ENCODE assay signal across 8 cellular contexts in genomic region chr17:50087246-50087911, GRCh38. TPM values are rescaled to one million over a fixed set of nuclear protein-coding genes. Genes with fewer than 3 reads are reported as not detected.
DNase-seq lines count a peak whose midpoint lies in the region; ATAC-seq and TF ChIP-seq lines count a peak whose summit lies in the region.

No MANE protein-coding gene starts in this region.

- H3K9me3 Mint-ChIP-seq in neural crest cell, result no peaks in the 10 kb centered on the region

- H3K27me3 Mint-ChIP-seq in neural crest cell (ENCODE audit: low read depth), result no peaks in the 10 kb centered on the region

- no TSS peak for BruUV-seq in OCI-LY7 (replicated peaks; lab: Mats Ljungman, UMichigan)

- ATAC-seq in HG02981 (IDR thresholded peaks at IDR 0.05; ENCODE audit: unreplicated experiment), result no peak

- DNase-seq in GM03348 (ENCODE audit: low spot score) (peak; percentile 83), HL-60 (ENCODE audit: low read depth in 1 of 2, low spot score in 1 of 2) (peak in 1 of 2 experiments; percentile 69), OCI-LY7 (ENCODE audit: low spot score) (peak; percentile 76), erythroblast (lab: John Stamatoyannopoulos, UW) (peak; percentile 56 to 75), neural crest cell (ENCODE audit: low read depth, low spot score) (peak; percentile 83), substantia nigra (lab: John Stamatoyannopoulos, UW) (peak in 34 of 49 donors; percentile 4 to 60 (median 30))
- peak; percentile 93 for DNase-seq in activated CD8-positive, alpha-beta memory T cell treated with anti-CD3 and anti-CD28 coated beads, Interleukin-2, amount 50 U/mL, for 48 hours

- no peaks in the 10 kb centered on the region for H3K4me1 Mint-ChIP-seq in neural crest cell

- H2AFZ ChIP-seq in OCI-LY7 (ENCODE audit: low read length), result no peak overlapping the region

- no peaks in the 10 kb centered on the region for H3K9me2 ChIP-seq in OCI-LY7 (ENCODE audit: insufficient read depth, low read length)

- POLR2A ChIA-PET in OCI-LY7 (lab: Charles Lee), result no interaction called here

- H3K27ac ChIP-seq in HL-60 (replicated peaks), result no peak overlapping the region
- peak overlapping the region; percentile 1 for H3K27ac ChIP-seq in OCI-LY7 (ENCODE audit: low read depth, low read length, poor library complexity, severe bottlenecking)
- no peak overlapping the region for H3K27ac ChIP-seq in substantia nigra (ENCODE audit: low read depth, low read length, poor library complexity, severe bottlenecking)

- CTCF ChIA-PET in OCI-LY7 (lab: Charles Lee; ENCODE audit: unreplicated experiment), result interaction anchor here (0.9 to 1.3 kb wide), 3 partner anchors 59 to 86 kb away, joined by 3 to 4 read pairs (median 3); no protein-coding TSS in a partner anchor

- H3K27me3 ChIP-seq in HL-60 (ENCODE audit: insufficient read depth, poor library complexity, severe bottlenecking), result peaks cover 3% of the 10 kb centered on the region

- intact Hi-C loops in OCI-LY7 (cut with micrococcal nuclease; ENCODE audit: unreplicated experiment), result loop anchor here (1.0 to 5.0 kb wide), 3 partner anchors 60 to 226 kb away; no protein-coding TSS in a partner anchor

- peak; percentile 93 for TF ChIP-seq CTCF in HL-60 (IDR thresholded peaks at IDR 0.05; ENCODE audit: insufficient read depth, low read length)
- peak; percentile 97 for TF ChIP-seq CTCF in OCI-LY7 (conservative IDR thresholded peaks at IDR 0.05; ENCODE audit: low read length)
- peak; percentile 97 for TF ChIP-seq CTCF in neural crest cell (conservative IDR thresholded peaks at IDR 0.05)

- no peaks in the 10 kb centered on the region for H4K20me1 ChIP-seq in OCI-LY7 (ENCODE audit: insufficient read depth, low read length)

- H3K4me1 ChIP-seq in OCI-LY7 (ENCODE audit: insufficient read depth, low read length, poor library complexity, severe bottlenecking), result no peaks in the 10 kb centered on the region

- H3K27ac Mint-ChIP-seq in neural crest cell (ENCODE audit: unreplicated experiment), result no peak overlapping the region

- peaks cover 18% of the 10 kb centered on the region for H3K36me3 ChIP-seq in OCI-LY7 (ENCODE audit: insufficient read depth, low read length)

- no peaks in the 10 kb centered on the region for H3K36me3 Mint-ChIP-seq in neural crest cell (ENCODE audit: low read depth)

- H3K4me3 Mint-ChIP-seq in neural crest cell, result no peak overlapping the region

- no peaks in the 10 kb centered on the region for H3K79me2 ChIP-seq in OCI-LY7 (ENCODE audit: insufficient read depth, low read depth, low read length)

- no peak overlapping the region for H3K4me3 ChIP-seq in HL-60 (replicated peaks; ENCODE audit: insufficient read depth, low read length)
- H3K4me3 ChIP-seq in OCI-LY7 (ENCODE audit: low read depth, low read length, poor library complexity, severe bottlenecking), result no peak overlapping the region

- H3K4me2 ChIP-seq in OCI-LY7 (ENCODE audit: low read length), result no peak overlapping the region

- no peak for TF ChIP-seq POLR2A in erythroblast (IDR thresholded peaks at IDR 0.05; ENCODE audit: low read length)

- peaks cover 5% of the 10 kb centered on the region; the same call in 1 of the 2 replicates for H3K9me3 ChIP-seq in OCI-LY7 (ENCODE audit: low read length)

RNA-seq across cellular contexts. Expression of gene PDK2, which starts 7.8 kb away (rescaled TPM):
- total RNA-seq in OCI-LY7 (2014; rRNA removed; shearing (Covaris generic)), result 10.4 and 21.8 TPM in 2 replicates
- 27.7 and 30.1 TPM in 2 replicates for total RNA-seq in OCI-LY7 (2022)
- total RNA-seq in neural crest cell, result 21.6 and 24.6 TPM in 2 replicates

RNA-seq across cellular contexts. Expression of gene ITGA3, which starts 31.5 kb away (rescaled TPM):
- total RNA-seq in OCI-LY7 (2014; rRNA removed; shearing (Covaris generic)), result 23.2 and 30.7 TPM in 2 replicates
- total RNA-seq in OCI-LY7 (2022) (15.2 and 15.6 TPM in 2 replicates), neural crest cell (4.5 and 4.8 TPM in 2 replicates)

RNA-seq across cellular contexts. Expression of gene SAMD14, which starts 42.6 kb away (rescaled TPM):
- total RNA-seq in OCI-LY7 (2014; rRNA removed; shearing (Covaris generic)), result not detected in 2 replicates
- total RNA-seq in OCI-LY7 (2022) (0.13 and 0.59 TPM in 2 replicates), neural crest cell (26.1 and 28.7 TPM in 2 replicates)

Comparison
In these comparisons a context has a peak if more than half of its experiments do, and no peak if none do; other contexts are left out.
1. RNA of gene SAMD14, which starts 42.6 kb away (total RNA-seq): 26.1 to 28.7 TPM in neural crest cell; 0.13 to 0.59 TPM in OCI-LY7; every median in the first group is over 10 times any median in the second.
2. Peak in every context shown above with its lines, with median percentiles within 50 percentile points of each other: CTCF ChIP-seq.